ENCODE assay signal across 12 cellular contexts in the genomic region with DNA sequence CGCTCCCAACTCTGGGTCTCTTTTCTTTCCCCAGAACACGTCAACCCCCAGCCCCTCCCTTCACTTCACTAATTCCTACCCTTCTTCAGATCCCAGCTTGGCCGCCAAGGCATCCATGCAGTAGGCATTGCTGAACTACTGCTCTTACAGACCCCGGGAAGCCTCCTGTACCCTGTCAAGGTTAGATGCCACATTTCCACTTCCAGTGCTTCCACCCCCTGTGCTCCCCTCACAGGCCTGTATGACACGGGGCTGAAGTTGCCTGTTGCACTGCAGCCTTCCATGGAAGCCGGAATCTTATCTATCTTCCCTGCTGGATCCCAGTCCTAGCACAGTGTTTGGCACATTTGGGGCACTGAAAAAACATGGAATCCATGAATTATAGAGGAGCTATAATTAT.
A peak's percentile ranks its signal among the peaks of the same experiment; 100 is the strongest.
DNase-seq lines count a peak whose midpoint lies in the region; ATAC-seq and TF ChIP-seq lines count a peak whose summit lies in the region.
"Had no signal": no experiment of that assay in that cellular context is flagged by ENCODE, and none has a peak within 500 bp of the region (broad histone marks: within the 10 kb centered on the region; RNA-seq: fewer than 3 reads in every experiment).

No MANE protein-coding gene starts in this region.

- H3K9me3 ChIP-seq in MM.1S (replicated peaks; ENCODE audit: insufficient read depth, low read length) (no peaks in the 10 kb centered on the region), mammary epithelial cell (replicated peaks; ENCODE audit: insufficient read depth, low read length) (no peaks in the 10 kb centered on the region), neuron (ENCODE audit: low read length) (no peaks in the 10 kb centered on the region)
- H3K9me3 ChIP-seq: colonic mucosa, vagina had no signal

- peaks cover 22% of the 10 kb centered on the region for H3K27me3 Mint-ChIP-seq in activated CD4-positive, alpha-beta T cell treated with anti-CD3 and anti-CD28 coated beads, Interleukin-2, amount 10 ng/mL, durations not matched to agents 7 days and 5 days

- peak overlapping the region; percentile 83 for H3K4me2 ChIP-seq in MM.1S (ENCODE audit: low read depth, low read length)
- H3K4me2 ChIP-seq in mammary epithelial cell (ENCODE audit: insufficient read depth, low read depth, low read length) = no peak overlapping the region

- peaks cover 26% of the 10 kb centered on the region for H3K4me1 ChIP-seq in MM.1S (ENCODE audit: low read length)
- peaks cover 17% of the 10 kb centered on the region for H3K4me1 ChIP-seq in mammary epithelial cell (ENCODE audit: insufficient read depth, low read length)
- peaks cover 26% of the 10 kb centered on the region for H3K4me1 ChIP-seq in neuron (ENCODE audit: insufficient read depth, low read length)
- H3K4me1 ChIP-seq: colonic mucosa had no signal

- H3K27ac ChIP-seq in MM.1S (ENCODE audit: low read length) (no peak overlapping the region), mammary epithelial cell (ENCODE audit: insufficient read depth, low read depth, low read length) (no peak overlapping the region)
- H3K27ac ChIP-seq: colonic mucosa, vagina had no signal

- H3K36me3 ChIP-seq in MM.1S (replicated peaks; ENCODE audit: insufficient read depth, low read length) (no peaks in the 10 kb centered on the region), mammary epithelial cell (ENCODE audit: insufficient read depth, low read length) (no peaks in the 10 kb centered on the region), neuron (ENCODE audit: insufficient read depth, low read length) (no peaks in the 10 kb centered on the region)
- H3K36me3 ChIP-seq: colonic mucosa, vagina had no signal

- CTCF ChIA-PET in activated CD4-positive, alpha-beta T cell treated with anti-CD3 and anti-CD28 coated beads, Interleukin-2, amount 10 ng/mL, durations not matched to agents 7 days and 5 days (lab: Charles Lee) = interaction anchor here (0.9 to 2.7 kb wide), 3 partner anchors 13 to 25 kb away, joined by 4 to 8 read pairs (median 6); no protein-coding TSS in a partner anchor
- CTCF ChIA-PET in mammary epithelial cell (lab: Charles Lee; ENCODE audit: low non-redundant PET) = no interaction called here

- peaks cover 18% of the 10 kb centered on the region for H3K36me3 Mint-ChIP-seq in activated CD4-positive, alpha-beta T cell treated with anti-CD3 and anti-CD28 coated beads, Interleukin-2, amount 10 ng/mL, durations not matched to agents 7 days and 5 days (ENCODE audit: low read depth)

- no peaks in the 10 kb centered on the region for H3K9me3 Mint-ChIP-seq in activated CD4-positive, alpha-beta T cell treated with anti-CD3 and anti-CD28 coated beads, Interleukin-2, amount 10 ng/mL, durations not matched to agents 7 days and 5 days

- WGBS in mammary epithelial cell (ENCODE audit: low coverage, missing lambda C conversion rate) = 100% methylated on average over 4 of the region's 6 CpGs

- no peak for ATAC-seq in HG03442 (IDR thresholded peaks at IDR 0.05; ENCODE audit: unreplicated experiment)
- no peak for ATAC-seq in GM19351 (IDR thresholded peaks at IDR 0.05; ENCODE audit: unreplicated experiment)

- peaks cover 24% of the 10 kb centered on the region for H3F3A ChIP-seq in MM.1S (ENCODE audit: insufficient read depth, low read length)

- POLR2A ChIA-PET in activated CD4-positive, alpha-beta T cell treated with anti-CD3 and anti-CD28 coated beads, Interleukin-2, amount 10 ng/mL, durations not matched to agents 7 days and 5 days (lab: Charles Lee) = no interaction called here

- DNase-seq in activated CD4-positive, alpha-beta T cell treated with anti-CD3 and anti-CD28 coated beads, Interleukin-2, amount 10 ng/mL, durations not matched to agents 7 days and 5 days = no peak
- no peak for DNase-seq in activated CD4-positive, alpha-beta T cell treated with anti-CD3 and anti-CD28 coated beads, Interleukin-2, amount 50 U/mL, for 48 hours
- DNase-seq in MM.1S (no peak), mammary epithelial cell (no peak), ecto neural progenitor cell (ENCODE audit: low spot score) (no peak)
- DNase-seq: islet precursor cell, KBM-7 had no signal

- intact Hi-C loops in mammary epithelial cell (cut with micrococcal nuclease) = loop anchor here (10.0 kb wide), 1 partner anchor 56 kb away; no protein-coding TSS in a partner anchor

- peaks cover 48% of the 10 kb centered on the region for H3K79me2 ChIP-seq in MM.1S (ENCODE audit: low read length)
- H3K79me2 ChIP-seq in mammary epithelial cell (ENCODE audit: insufficient read depth, low read length) = no peaks in the 10 kb centered on the region

- H3K4me1 Mint-ChIP-seq in activated CD4-positive, alpha-beta T cell treated with anti-CD3 and anti-CD28 coated beads, Interleukin-2, amount 10 ng/mL, durations not matched to agents 7 days and 5 days = peaks cover 30% of the 10 kb centered on the region

- dilution Hi-C loops in mammary epithelial cell (cut with HindIII; ENCODE audit: low sequenced_read_pairs) = no loop called here

- H4K20me1 ChIP-seq in MM.1S (ENCODE audit: insufficient read depth, low read length) (no peaks in the 10 kb centered on the region), mammary epithelial cell (ENCODE audit: insufficient read depth, low read length) (no peaks in the 10 kb centered on the region)

- H3K4me3 ChIP-seq in MM.1S (ENCODE audit: low read length) (peak overlapping the region; percentile 75; the same call in 1 of the 2 replicates), mammary epithelial cell (replicated peaks in 1 of 3; ENCODE audit: insufficient read depth in 1 of 3, low read depth in 2 of 3, low read length in 3 of 3) (no peak overlapping the region), neuron (ENCODE audit: low read length) (peak overlapping the region; percentile 60)

- H3K27me3 ChIP-seq in MM.1S (replicated peaks; ENCODE audit: insufficient read depth, low read length) (no peaks in the 10 kb centered on the region), mammary epithelial cell (ENCODE audit: insufficient read depth, low read length) (peaks cover 2% of the 10 kb centered on the region), neuron (ENCODE audit: insufficient read depth, low read length) (no peaks in the 10 kb centered on the region)
- H3K27me3 ChIP-seq: vagina had no signal

- H3K9ac ChIP-seq in MM.1S (ENCODE audit: low read length) (peak overlapping the region; percentile 77; the same call in 1 of the 2 replicates), mammary epithelial cell (ENCODE audit: insufficient read depth, low read length) (no peak overlapping the region)

- H3K4me3 Mint-ChIP-seq in activated CD4-positive, alpha-beta T cell treated with anti-CD3 and anti-CD28 coated beads, Interleukin-2, amount 10 ng/mL, durations not matched to agents 7 days and 5 days = peak overlapping the region; percentile 83

- BruUV-seq in mammary epithelial cell (replicated peaks; lab: Mats Ljungman, UMichigan) = no TSS peak

- H2AFZ ChIP-seq in MM.1S (ENCODE audit: low read length) (no peak overlapping the region), mammary epithelial cell (ENCODE audit: low read depth, low read length) (peak overlapping the region; percentile 92), neuron (ENCODE audit: low read depth, low read length) (no peak overlapping the region)

- in situ Hi-C loops in mammary epithelial cell (cut with MboI; ENCODE audit: low sequenced_read_pairs in 2 of 2) = loop anchor here in 1 of 2 donors (25.0 kb wide), 1 partner anchor 198 kb away; no protein-coding TSS in a partner anchor

- H3K9me2 ChIP-seq in MM.1S (replicated peaks; ENCODE audit: insufficient read depth, low read length) = no peaks in the 10 kb centered on the region

- peak overlapping the region; percentile 86 for H3K27ac Mint-ChIP-seq in activated CD4-positive, alpha-beta T cell treated with anti-CD3 and anti-CD28 coated beads, Interleukin-2, amount 10 ng/mL, durations not matched to agents 7 days and 5 days

- TF ChIP-seq CTCF in MM.1S (IDR thresholded peaks at IDR 0.05; ENCODE audit: low read length) (no peak), mammary epithelial cell (conservative IDR thresholded peaks at IDR 0.05 in 1 of 2, IDR thresholded peaks at IDR 0.05 in 1 of 2; ENCODE audit: extremely low read depth in 1 of 2, insufficient read depth in 1 of 2, low read depth in 1 of 2, low read length in 2 of 2) (no peak)

Comparison
In these comparisons a context has a peak if more than half of its experiments do, and no peak if none do; other contexts are left out.
1. H3K4me3 ChIP-seq: peak in MM.1S (single experiment) and neuron (single experiment); none in mammary epithelial cell (0 of 3).